ENCODE assay signal across 17 cellular contexts in genomic region chr3:16357191-16357590, GRCh38.
DNase-seq lines count a peak whose midpoint lies in the region; ATAC-seq and TF ChIP-seq lines count a peak whose summit lies in the region.
"Had no signal": no experiment of that assay in that cellular context is flagged by ENCODE, and none has a peak within 500 bp of the region (broad histone marks: within the 10 kb centered on the region; RNA-seq: fewer than 3 reads in every experiment).

No MANE protein-coding gene starts in this region.

- TF ChIP-seq POLR2A in uterus (IDR thresholded peaks at IDR 0.05) = no peak

- intact Hi-C loops in uterus (cut with DNase I; ENCODE audit: low total_unique reads) = no loop called here

- peak overlapping the region; percentile 36 for H3K27ac Mint-ChIP-seq in activated naive CD4-positive, alpha-beta T cell treated with anti-CD3 and anti-CD28 coated beads, Interleukin-2, amount 50 U/mL, for 24 hours
- H3K27ac Mint-ChIP-seq: type B pancreatic cell had no signal

- H3K27me3 Mint-ChIP-seq in activated naive CD4-positive, alpha-beta T cell treated with anti-CD3 and anti-CD28 coated beads, Interleukin-2, amount 50 U/mL, for 24 hours = no peaks in the 10 kb centered on the region
- H3K27me3 Mint-ChIP-seq: type B pancreatic cell had no signal

- H3K27me3 ChIP-seq in uterus = no peaks in the 10 kb centered on the region
- H3K27me3 ChIP-seq: ovary had no signal

- TF ChIP-seq CTCF in fibroblast of pulmonary artery (IDR thresholded peaks at IDR 0.05; ENCODE audit: low read length, missing control alignments) (no peak), uterus (IDR thresholded peaks at IDR 0.05) (no peak)

- DNase-seq in activated naive CD4-positive, alpha-beta T cell treated with anti-CD3 and anti-CD28 coated beads, Interleukin-2, amount 50 U/mL, for 16 hours = no peak
- peak; percentile 14 for DNase-seq in amniotic epithelial cell (ENCODE audit: low read depth)
- peak; percentile 18 for DNase-seq in fibroblast of pulmonary artery (ENCODE audit: low read depth)
- no peak for DNase-seq in uterus
- DNase-seq in NCI-H2107 treated with DMSO at 0.1 percent for 48 hours (lab: John Stamatoyannopoulos, UW; ENCODE audit: unreplicated experiment) = no peak
- DNase-seq: activated gamma-delta T cell, DND-41, NCI-H1417 treated with DMSO at 0.1 percent for 48 hours, ovary had no signal

- H3K36me3 Mint-ChIP-seq in activated naive CD4-positive, alpha-beta T cell treated with anti-CD3 and anti-CD28 coated beads, Interleukin-2, amount 50 U/mL, for 24 hours = peaks cover 20% of the 10 kb centered on the region

- H3K4me3 ChIP-seq in fibroblast of pulmonary artery (replicated peaks; ENCODE audit: low read depth, low read length) = no peak overlapping the region
- no peak overlapping the region for H3K4me3 ChIP-seq in uterus
- H3K4me3 ChIP-seq: ovary, skin epidermis had no signal

- peak overlapping the region; percentile 31 to 62 for H3K27ac ChIP-seq in uterus
- H3K27ac ChIP-seq: KMS-11, ovary, skin epidermis had no signal

- H3K9me3 Mint-ChIP-seq in activated naive CD4-positive, alpha-beta T cell treated with anti-CD3 and anti-CD28 coated beads, Interleukin-2, amount 50 U/mL, for 24 hours = no peaks in the 10 kb centered on the region
- H3K9me3 Mint-ChIP-seq: type B pancreatic cell had no signal

- H3K4me1 Mint-ChIP-seq in activated naive CD4-positive, alpha-beta T cell treated with anti-CD3 and anti-CD28 coated beads, Interleukin-2, amount 50 U/mL, for 24 hours = peaks cover 47% of the 10 kb centered on the region

- no peaks in the 10 kb centered on the region for H3K9me3 ChIP-seq in uterus
- H3K9me3 ChIP-seq: ovary had no signal

- no peaks in the 10 kb centered on the region for H3K4me1 ChIP-seq in uterus

- no peak overlapping the region for H3K4me3 Mint-ChIP-seq in activated naive CD4-positive, alpha-beta T cell treated with anti-CD3 and anti-CD28 coated beads, Interleukin-2, amount 50 U/mL, for 24 hours
- H3K4me3 Mint-ChIP-seq: CD14-positive monocyte, type B pancreatic cell had no signal

- no peak for ATAC-seq in GM18511 (IDR thresholded peaks at IDR 0.05; ENCODE audit: unreplicated experiment)
- no peak for ATAC-seq in HG02678 (IDR thresholded peaks at IDR 0.05; ENCODE audit: unreplicated experiment)
- ATAC-seq: left lobe of liver had no signal

- no peaks in the 10 kb centered on the region for H3K36me3 ChIP-seq in uterus
- H3K36me3 ChIP-seq: ovary had no signal

Comparison
In these comparisons a context has a peak if more than half of its experiments do, and no peak if none do; other contexts are left out.
1. DNase-seq: peak in amniotic epithelial cell (single experiment) and fibroblast of pulmonary artery (single experiment); none in activated naive CD4-positive, alpha-beta T cell treated with anti-CD3 and anti-CD28 coated beads, Interleukin-2, amount 50 U/mL, for 16 hours (single experiment), uterus (0 of 2) and NCI-H2107 treated with DMSO at 0.1 percent for 48 hours (single experiment).